Comparison of ENCODE assay signal across 8 cellular contexts in genomic region chr19:54159352-54160181, GRCh38. TPM values are rescaled to one million over a fixed set of nuclear protein-coding genes. Genes with fewer than 3 reads are reported as not detected.
DNase-seq lines count a peak whose midpoint lies in the region; ATAC-seq and TF ChIP-seq lines count a peak whose summit lies in the region.

Gene LENG1, minus strand, starts transcription at chr19:54159721. Its CDS starts 26 bp downstream, at chr19:54159695.

- H3K27me3 ChIP-seq in kidney epithelial cell (ENCODE audit: control insufficient read depth, insufficient read depth, low read length), result peaks cover 4% of the 10 kb centered on the region

- peak; percentile 38 for TF ChIP-seq CTCF in choroid plexus epithelial cell (conservative IDR thresholded peaks at IDR 0.05; ENCODE audit: low read depth, low read length)
- TF ChIP-seq CTCF in kidney epithelial cell (IDR thresholded peaks at IDR 0.05; ENCODE audit: insufficient read depth, low read length, poor library complexity, severe bottlenecking), result peak; percentile 14

- H3K36me3 ChIP-seq in kidney epithelial cell (ENCODE audit: control insufficient read depth, insufficient read depth, low read length), result no peaks in the 10 kb centered on the region

- peak; percentile 88 for TF ChIP-seq POLR2A in GM19099 (IDR thresholded peaks at IDR 0.05; ENCODE audit: extremely low read depth, insufficient read length, low read depth)

- DNase-seq in Ammon's horn (ENCODE audit: low spot score), result peak; percentile 100
- peak; percentile 99 for DNase-seq in NCI-H460 (ENCODE audit: extremely low read depth, low read depth)
- DNase-seq in activated CD4-positive, alpha-beta T cell treated with anti-CD3 and anti-CD28 coated beads for 24 hours (ENCODE audit: low read depth in 2 of 2), result peak; percentile 93 to 95
- DNase-seq in choroid plexus epithelial cell (ENCODE audit: low read depth), result peak; percentile 100
- DNase-seq in kidney epithelial cell (ENCODE audit: low read depth), result peak; percentile 100
- peak; percentile 98 to 99 for DNase-seq in stimulated activated CD4-positive, alpha-beta T cell treated with anti-CD3 and anti-CD28 coated beads, Interleukin-15, amount 100 ng/mL, for 48 hours (ENCODE audit: low read depth in 2 of 2)

- ATAC-seq in HG03432 (IDR thresholded peaks at IDR 0.05; ENCODE audit: unreplicated experiment), result peak; percentile 87

- H3K4me3 ChIP-seq in choroid plexus epithelial cell (ENCODE audit: low read depth, low read length) (peak within 1 kb of the TSS; percentile 77), kidney epithelial cell (ENCODE audit: low read depth, low read length) (peak within 1 kb of the TSS; percentile 90)

RNA-seq across cellular contexts. Expression of gene LENG1, which starts in this region (rescaled TPM):
- total RNA-seq in NCI-H460 (2014; rRNA removed; shearing (Covaris generic)), result 7.7 and 8.2 TPM in 2 replicates
- 3.3 and 11.4 TPM in 2 replicates for polyA plus RNA-seq in NCI-H460 (2014; cell fraction: nucleus; rRNA removed)
- 7.5 and 11.9 TPM in 2 replicates for total RNA-seq in kidney epithelial cell

Comparison
In these comparisons a context has a peak if more than half of its experiments do, and no peak if none do; other contexts are left out.
1. Peak in every context shown above with its lines: DNase-seq, ATAC-seq and H3K4me3 ChIP-seq.